Comparison of ENCODE assay signal across 12 cellular contexts in the genomic region with DNA sequence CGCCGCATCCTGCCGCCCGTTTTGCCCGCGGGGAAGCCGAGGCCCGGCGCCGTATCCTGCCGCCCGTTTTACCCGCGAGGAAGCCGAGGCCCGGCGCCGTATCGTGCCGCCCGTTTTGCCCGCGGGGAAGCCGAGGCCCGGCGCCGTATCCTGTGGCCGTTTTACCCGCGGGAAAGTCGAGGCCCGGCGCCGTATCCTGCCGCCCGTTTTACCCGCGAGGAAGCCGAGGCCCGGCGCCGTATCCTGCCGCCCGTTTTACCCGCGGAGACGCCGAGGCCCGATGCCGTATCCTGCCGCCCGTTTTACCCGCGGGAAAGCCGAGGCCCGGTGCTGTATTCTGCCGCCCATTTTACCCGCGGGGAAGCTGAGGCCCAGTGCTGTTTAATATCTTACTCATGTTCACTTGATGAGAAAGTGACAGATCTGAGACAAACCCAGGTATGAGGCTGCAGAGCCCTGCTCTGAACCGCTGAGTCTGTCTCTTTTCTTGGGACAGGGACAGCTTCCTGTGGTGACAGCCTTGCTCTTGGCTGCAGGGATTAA.
A peak's percentile ranks its signal among the peaks of the same experiment; 100 is the strongest.
DNase-seq lines count a peak whose midpoint lies in the region; ATAC-seq and TF ChIP-seq lines count a peak whose summit lies in the region.
"Had no signal": no experiment of that assay in that cellular context is flagged by ENCODE, and none has a peak within 500 bp of the region (broad histone marks: within the 10 kb centered on the region; RNA-seq: fewer than 3 reads in every experiment).

No MANE protein-coding gene starts in this region.

- H2AFZ ChIP-seq in GM23248 = peak overlapping the region; percentile 69
- peak overlapping the region; percentile 76 for H2AFZ ChIP-seq in osteoblast (ENCODE audit: low read length)

- H3K79me2 ChIP-seq in GM23248 (ENCODE audit: insufficient read depth) = no peaks in the 10 kb centered on the region
- H3K79me2 ChIP-seq in osteoblast (ENCODE audit: insufficient read depth, low read length) = no peaks in the 10 kb centered on the region

- intact Hi-C loops in CD4-positive, alpha-beta T cell (cut with DNase I, micrococcal nuclease) = no loop called here

- no peak for DNase-seq in CD4-positive, alpha-beta T cell
- DNase-seq in GM23248 (no peak), cerebellum (ENCODE audit: low spot score) (peak; percentile 31), osteoblast (ENCODE audit: insufficient read length, low spot score, missing footprints) (peak; percentile 67), NAMALWA (ENCODE audit: low spot score) (no peak), NCI-H2081 treated with DMSO at 0.1 percent for 48 hours (lab: John Stamatoyannopoulos, UW) (no peak), NCI-H69 (lab: John Stamatoyannopoulos, UW) (no peak)
- DNase-seq: midbrain, NCI-H2081, Peyer's patch had no signal

- H3K4me1 Mint-ChIP-seq in CD4-positive, alpha-beta T cell (ENCODE audit: low read depth) = no peaks in the 10 kb centered on the region
- H3K4me1 Mint-ChIP-seq: stimulated activated memory B cell treated with anti-CD40 and anti-IgM and Interleukin-4, amounts not matched to agents 10 μg/mL and 1 μg/mL and 100 μg/mL, for 72 hours had no signal

- H3K27me3 ChIP-seq in CD4-positive, alpha-beta T cell (ENCODE audit: control insufficient read depth, insufficient read depth, low read length) = peaks cover 6% of the 10 kb centered on the region
- H3K27me3 ChIP-seq in GM23248 (replicated peaks; ENCODE audit: insufficient read depth) (peaks cover 15% of the 10 kb centered on the region), osteoblast (ENCODE audit: insufficient read depth, low read length) (peaks cover 4% of the 10 kb centered on the region)
- H3K27me3 ChIP-seq: Peyer's patch had no signal

- no peak overlapping the region for H3K27ac ChIP-seq in CD4-positive, alpha-beta T cell (ENCODE audit: low read depth, low read length)
- no peak overlapping the region for H3K27ac ChIP-seq in GM23248
- no peak overlapping the region for H3K27ac ChIP-seq in osteoblast (ENCODE audit: low read depth, low read length)
- H3K27ac ChIP-seq: Peyer's patch had no signal

- H3K9me3 ChIP-seq in CD4-positive, alpha-beta T cell (ENCODE audit: control insufficient read depth, low read length) = no peaks in the 10 kb centered on the region
- no peaks in the 10 kb centered on the region for H3K9me3 ChIP-seq in GM23248 (ENCODE audit: low read depth)
- no peaks in the 10 kb centered on the region for H3K9me3 ChIP-seq in osteoblast (ENCODE audit: low read depth, low read length)
- H3K9me3 ChIP-seq: Peyer's patch had no signal

- H3K4me3 ChIP-seq in GM23248 (peak overlapping the region; percentile 47), osteoblast (ENCODE audit: insufficient read depth, low read length) (peak overlapping the region; percentile 28)
- H3K4me3 ChIP-seq: Peyer's patch had no signal

- H3K4me1 ChIP-seq in GM23248 (ENCODE audit: insufficient read depth) (no peaks in the 10 kb centered on the region), osteoblast (ENCODE audit: insufficient read depth, low read length) (no peaks in the 10 kb centered on the region)
- H3K4me1 ChIP-seq: Peyer's patch had no signal

- in situ Hi-C loops in GM23248 (cut with MboI) = no loop called here

- POLR2A ChIA-PET in CD4-positive, alpha-beta T cell (lab: Charles Lee) = no interaction called here

- 4 to 6% methylated on average over 33 to 35 of the region's 60 CpGs for WGBS in GM23248 (ENCODE audit: low coverage in 1 of 2, low lambda C conversion rate in 2 of 2, missing lambda C conversion rate in 2 of 2), 2 experiments

- no peak for ATAC-seq in CD4-positive, alpha-beta T cell (ENCODE audit: poor library complexity)
- ATAC-seq: stimulated activated memory B cell treated with anti-CD40 and anti-IgM and Interleukin-4, amounts not matched to agents 10 μg/mL and 1 μg/mL and 100 μg/mL, for 72 hours had no signal

- H3K9me3 Mint-ChIP-seq in CD4-positive, alpha-beta T cell = no peaks in the 10 kb centered on the region
- H3K9me3 Mint-ChIP-seq: activated T-helper 2 cell treated with anti-CD3 and anti-CD28 coated beads, Interferon-gamma antibody, Interleukin-2, Interleukin-4, amounts not matched to agents 10 μg/mL and 5 μg/mL and 100 μg/mL, durations not matched to agents 14 hours and 24 hours and 36 hours had no signal

- no peaks in the 10 kb centered on the region for H4K20me1 ChIP-seq in GM23248 (ENCODE audit: insufficient read depth)
- H4K20me1 ChIP-seq in osteoblast (ENCODE audit: insufficient read depth, low read length) = no peaks in the 10 kb centered on the region

- H3K27ac Mint-ChIP-seq in CD4-positive, alpha-beta T cell = no peak overlapping the region
- H3K27ac Mint-ChIP-seq: activated T-helper 2 cell treated with anti-CD3 and anti-CD28 coated beads, Interferon-gamma antibody, Interleukin-2, Interleukin-4, amounts not matched to agents 10 μg/mL and 5 μg/mL and 100 μg/mL, durations not matched to agents 14 hours and 24 hours and 36 hours; stimulated activated memory B cell treated with anti-CD40 and anti-IgM and Interleukin-4, amounts not matched to agents 10 μg/mL and 1 μg/mL and 100 μg/mL, for 72 hours had no signal

- H3K27me3 Mint-ChIP-seq in CD4-positive, alpha-beta T cell = peaks cover 52% of the 10 kb centered on the region

- CTCF ChIA-PET in CD4-positive, alpha-beta T cell (lab: Charles Lee) = no interaction called here

- no peaks in the 10 kb centered on the region for H3K36me3 Mint-ChIP-seq in CD4-positive, alpha-beta T cell (ENCODE audit: low read depth)
- H3K36me3 Mint-ChIP-seq: stimulated activated memory B cell treated with anti-CD40 and anti-IgM and Interleukin-4, amounts not matched to agents 10 μg/mL and 1 μg/mL and 100 μg/mL, for 72 hours had no signal

- no peaks in the 10 kb centered on the region for H3K9me2 ChIP-seq in GM23248 (ENCODE audit: insufficient read depth)

- peak overlapping the region; percentile 32 for H3K4me3 Mint-ChIP-seq in CD4-positive, alpha-beta T cell
- H3K4me3 Mint-ChIP-seq: stimulated activated memory B cell treated with anti-CD40 and anti-IgM and Interleukin-4, amounts not matched to agents 10 μg/mL and 1 μg/mL and 100 μg/mL, for 72 hours had no signal

- H3K4me2 ChIP-seq in GM23248 (ENCODE audit: unreplicated experiment) = peak overlapping the region; percentile 28
- no peak overlapping the region for H3K4me2 ChIP-seq in osteoblast (ENCODE audit: insufficient read depth, low read length)

- H3K9ac ChIP-seq in GM23248 = peak overlapping the region; percentile 18; the same call in 1 of the 2 replicates

- no peak for TF ChIP-seq CTCF in CD4-positive, alpha-beta T cell (IDR thresholded peaks at IDR 0.05)
- TF ChIP-seq CTCF in osteoblast (IDR thresholded peaks at IDR 0.05; ENCODE audit: extremely low read depth, low read depth, low read length) = no peak

- H3K36me3 ChIP-seq in GM23248 (ENCODE audit: low read depth) (no peaks in the 10 kb centered on the region), osteoblast (ENCODE audit: insufficient read depth, low read length) (no peaks in the 10 kb centered on the region)
- H3K36me3 ChIP-seq: Peyer's patch had no signal

- no peaks in the 10 kb centered on the region for H3F3A ChIP-seq in GM23248 (ENCODE audit: insufficient read depth)

Comparison
In these comparisons a context has a peak if more than half of its experiments do, and no peak if none do; other contexts are left out.
1. DNase-seq: peak in cerebellum (single experiment) and osteoblast (single experiment); none in CD4-positive, alpha-beta T cell (0 of 10), GM23248 (single experiment), NAMALWA (single experiment), NCI-H2081 treated with DMSO at 0.1 percent for 48 hours (single experiment) and NCI-H69 (single experiment).